In the genomic region with DNA sequence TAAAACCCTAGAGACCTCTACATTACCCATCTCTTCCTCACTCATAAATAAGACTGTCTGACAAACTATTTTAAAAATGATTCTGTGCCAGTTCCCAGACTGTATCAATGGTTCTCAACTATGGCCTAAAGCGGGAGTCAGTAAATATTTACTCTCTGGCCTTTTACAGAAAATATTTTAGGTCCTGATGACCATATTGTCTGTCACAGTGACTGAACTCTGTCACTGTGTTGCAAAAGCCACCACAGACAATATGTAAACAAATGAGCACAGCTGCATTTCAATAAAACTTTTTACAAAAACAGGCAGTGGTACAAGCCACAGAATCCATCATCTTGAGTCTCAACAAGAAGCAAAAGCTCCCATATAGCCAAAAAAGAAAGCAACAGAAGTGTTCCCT, we compare ENCODE assay signal across 21 cellular contexts. TPM values are rescaled to one million over a fixed set of nuclear protein-coding genes. Genes with fewer than 3 reads are reported as not detected.
DNase-seq lines count a peak whose midpoint lies in the region; ATAC-seq and TF ChIP-seq lines count a peak whose summit lies in the region.
"Had no signal": no experiment of that assay in that cellular context is flagged by ENCODE, and none has a peak within 500 bp of the region (broad histone marks: within the 10 kb centered on the region; RNA-seq: fewer than 3 reads in every experiment).

No MANE protein-coding gene starts in this region.

- WGBS in liver, result 33% methylated on average over 1 of the region's 1 CpG

- ATAC-seq in left cardiac atrium, result no peak
- ATAC-seq in GM23338, result no peak

- H3K9ac ChIP-seq in liver (ENCODE audit: low read depth in 1 of 2, low read length in 2 of 2), result peak overlapping the region in 1 of 2 donors; percentile 79

- DNase-seq in cardiac muscle cell (ENCODE audit: low read depth in 1 of 2, low spot score in 1 of 2), result no peak
- DNase-seq in left cardiac atrium, result no peak
- DNase-seq in chondrocyte (ENCODE audit: low spot score), result no peak
- no peak for DNase-seq in OCI-M1 (lab: John Stamatoyannopoulos, UW)
- DNase-seq in GM23338 (ENCODE audit: low spot score), result no peak
- DNase-seq in NOMO-1 treated with DMSO at 0.1 percent for 48 hours (lab: John Stamatoyannopoulos, UW; ENCODE audit: unreplicated experiment), result no peak
- DNase-seq: 8988T; AML-193; C1 segment of cervical spinal cord; CD8-positive, alpha-beta memory T cell; H9; KBM-7; NCI-H1105 treated with DMSO at 0.1 percent for 48 hours; NCI-H2029 treated with DMSO at 0.1 percent for 48 hours; NCI-H2171; NCI-H446; NCI-H526; PC-9; RPMI8226; SHP77 had no signal

- TF ChIP-seq CTCF in cardiac muscle cell (IDR thresholded peaks at IDR 0.05; ENCODE audit: low read depth, low read length) (no peak), chondrocyte (IDR thresholded peaks at IDR 0.05) (no peak), liver (IDR thresholded peaks at IDR 0.05; ENCODE audit: low read depth, low read length, missing input control) (no peak), GM23338 (conservative IDR thresholded peaks at IDR 0.05; ENCODE audit: low read depth in 2 of 2) (no peak)

- H3K4me3 ChIP-seq in cardiac muscle cell, result no peak overlapping the region
- H3K4me3 ChIP-seq in liver (ENCODE audit: low read depth in 1 of 3, low read length in 3 of 3), result no peak overlapping the region
- no peak overlapping the region for H3K4me3 ChIP-seq in GM23338
- H3K4me3 ChIP-seq: PC-9 had no signal

- no peaks in the 10 kb centered on the region for H3F3A ChIP-seq in GM23338 (replicated peaks; ENCODE audit: low read depth)

- peaks cover 41% of the 10 kb centered on the region for H3K36me3 ChIP-seq in cardiac muscle cell
- peaks cover 0 to 5% (median 2%) of the 10 kb centered on the region in 4 donors for H3K36me3 ChIP-seq in liver (ENCODE audit: control insufficient read depth in 4 of 4, insufficient read depth in 3 of 4, low read depth in 1 of 4, low read length in 3 of 4)
- peaks cover 21% of the 10 kb centered on the region for H3K36me3 ChIP-seq in GM23338 (ENCODE audit: insufficient read depth)

- H4K20me1 ChIP-seq in GM23338 (replicated peaks; ENCODE audit: insufficient read depth), result no peaks in the 10 kb centered on the region

- H3K4me1 Mint-ChIP-seq in chondrocyte (ENCODE audit: low read depth), result peaks cover 21% of the 10 kb centered on the region
- no peaks in the 10 kb centered on the region for H3K4me1 Mint-ChIP-seq in GM23338
- H3K4me1 Mint-ChIP-seq: CD8-positive, alpha-beta memory T cell; H9 had no signal

- no peaks in the 10 kb centered on the region for H3K27me3 ChIP-seq in cardiac muscle cell
- H3K27me3 ChIP-seq in liver (ENCODE audit: control insufficient read depth in 4 of 4, insufficient read depth in 4 of 4, low read length in 3 of 4), result no peaks in the 10 kb centered on the region
- H3K27me3 ChIP-seq in GM23338 (ENCODE audit: insufficient read depth), result no peaks in the 10 kb centered on the region

- H3K27ac Mint-ChIP-seq in chondrocyte (ENCODE audit: unreplicated experiment) (peak overlapping the region; percentile 17), GM23338 (no peak overlapping the region)
- H3K27ac Mint-ChIP-seq: CD8-positive, alpha-beta memory T cell; H9 had no signal

- no peak overlapping the region for H3K4me3 Mint-ChIP-seq in chondrocyte (ENCODE audit: unreplicated experiment)
- no peak overlapping the region for H3K4me3 Mint-ChIP-seq in GM23338
- H3K4me3 Mint-ChIP-seq: CD8-positive, alpha-beta memory T cell; H9 had no signal

- no peaks in the 10 kb centered on the region for H3K79me2 ChIP-seq in GM23338 (replicated peaks; ENCODE audit: insufficient read depth)

- H3K36me3 Mint-ChIP-seq in chondrocyte (ENCODE audit: low read depth), result peaks cover 53% of the 10 kb centered on the region
- H3K36me3 Mint-ChIP-seq in GM23338 (ENCODE audit: low read depth), result peaks cover 78% of the 10 kb centered on the region

- intact Hi-C loops in left cardiac atrium (cut with DNase I), result no loop called here

- H3K9me3 Mint-ChIP-seq in chondrocyte (ENCODE audit: low read depth) (peaks cover 20% of the 10 kb centered on the region), GM23338 (peaks cover 36% of the 10 kb centered on the region)

- no peak overlapping the region for H3K4me2 ChIP-seq in GM23338
- H3K4me2 ChIP-seq: PC-9 had no signal

- no peak overlapping the region for H2AFZ ChIP-seq in GM23338
- H2AFZ ChIP-seq: PC-9 had no signal

- H3K9me2 ChIP-seq in GM23338 (ENCODE audit: insufficient read depth), result no peaks in the 10 kb centered on the region

- H3K27ac ChIP-seq in cardiac muscle cell (peak overlapping the region; percentile 39), liver (ENCODE audit: low read depth in 1 of 2, low read length in 2 of 2) (peak overlapping the region; percentile 84 to 95), GM23338 (ENCODE audit: low read depth) (no peak overlapping the region)
- H3K27ac ChIP-seq: PC-9 had no signal

- H3K9me3 ChIP-seq in cardiac muscle cell (ENCODE audit: low read depth) (no peaks in the 10 kb centered on the region), liver (ENCODE audit: control insufficient read depth in 4 of 4, low read length in 3 of 4) (no peaks in the 10 kb centered on the region)

- H3K27me3 Mint-ChIP-seq in chondrocyte (ENCODE audit: low read depth) (no peaks in the 10 kb centered on the region), GM23338 (ENCODE audit: insufficient read depth, low read depth, poor library complexity) (peaks cover 1% of the 10 kb centered on the region)
- H3K27me3 Mint-ChIP-seq: CD8-positive, alpha-beta memory T cell had no signal

- TF ChIP-seq RAD21 in liver (IDR thresholded peaks at IDR 0.05), result peak; percentile 39 to 48

- H3K4me1 ChIP-seq in cardiac muscle cell (ENCODE audit: low read depth) (no peaks in the 10 kb centered on the region), liver (ENCODE audit: control insufficient read depth in 4 of 4, insufficient read depth in 4 of 4, low read length in 3 of 4) (peaks cover 2 to 26% (median 12%) of the 10 kb centered on the region in 4 donors), GM23338 (ENCODE audit: insufficient read depth) (no peaks in the 10 kb centered on the region)

TF ChIP-seq in liver, 16 proteins besides CTCF, POLR2A, EP300 and RAD21 (continues in another document):
- TF ChIP-seq RXRA (IDR thresholded peaks at IDR 0.05) (peak; percentile 81 to 85), HNF4A (conservative IDR thresholded peaks at IDR 0.05) (peak; percentile 85 to 92)
- TF ChIP-seq, protein P1, sequence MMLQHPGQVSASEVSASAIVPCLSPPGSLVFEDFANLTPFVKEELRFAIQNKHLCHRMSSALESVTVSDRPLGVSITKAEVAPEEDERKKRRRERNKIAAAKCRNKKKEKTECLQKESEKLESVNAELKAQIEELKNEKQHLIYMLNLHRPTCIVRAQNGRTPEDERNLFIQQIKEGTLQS (IDR thresholded peaks at IDR 0.05), result peak; percentile 69
- TF ChIP-seq, protein P2, sequence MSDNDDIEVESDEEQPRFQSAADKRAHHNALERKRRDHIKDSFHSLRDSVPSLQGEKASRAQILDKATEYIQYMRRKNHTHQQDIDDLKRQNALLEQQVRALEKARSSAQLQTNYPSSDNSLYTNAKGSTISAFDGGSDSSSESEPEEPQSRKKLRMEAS (IDR thresholded peaks at IDR 0.05), result peak; percentile 59

TF ChIP-seq in GM23338, 12 proteins besides CTCF, POLR2A, EP300 and RAD21 (continues in another document):
- TF ChIP-seq JUNB (IDR thresholded peaks at IDR 0.05; ENCODE audit: unreplicated experiment) (no peak), ZNF331 (CRISPR knock-in tag; IDR thresholded peaks at IDR 0.05; ENCODE audit: low read depth) (no peak)
- TF ChIP-seq, protein P3, sequence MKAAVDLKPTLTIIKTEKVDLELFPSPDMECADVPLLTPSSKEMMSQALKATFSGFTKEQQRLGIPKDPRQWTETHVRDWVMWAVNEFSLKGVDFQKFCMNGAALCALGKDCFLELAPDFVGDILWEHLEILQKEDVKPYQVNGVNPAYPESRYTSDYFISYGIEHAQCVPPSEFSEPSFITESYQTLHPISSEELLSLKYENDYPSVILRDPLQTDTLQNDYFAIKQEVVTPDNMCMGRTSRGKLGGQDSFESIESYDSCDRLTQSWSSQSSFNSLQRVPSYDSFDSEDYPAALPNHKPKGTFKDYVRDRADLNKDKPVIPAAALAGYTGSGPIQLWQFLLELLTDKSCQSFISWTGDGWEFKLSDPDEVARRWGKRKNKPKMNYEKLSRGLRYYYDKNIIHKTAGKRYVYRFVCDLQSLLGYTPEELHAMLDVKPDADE (IDR thresholded peaks at IDR 0.05), result no peak

RNA-seq across cellular contexts. Expression of a gene that starts 45.4 kb away (rescaled TPM):
- total RNA-seq in cardiac muscle cell (82.1 and 84.5 TPM in 2 replicates), left cardiac atrium (10 to 100 TPM; 35.7 to 39.0 TPM), chondrocyte (208 to 249 TPM (median 212 TPM) in 3 replicates), liver (10 to 100 TPM; 27.2 to 57.0 TPM)
- polyA plus RNA-seq in cardiac muscle cell (93.7 and 108 TPM in 2 replicates), liver (10 to 100 TPM; 18.6 to 21.4 TPM), GM23338 (2016; fragmentation: Nextera tagmentation; extraction: Ambion mirVana) (19.3 and 26.7 TPM in 2 replicates)
- total RNA-seq in GM23338 (2014; rRNA removed; shearing (Covaris generic)), result 30.5 and 31.7 TPM in 2 replicates
- polyA plus RNA-seq: CD8-positive, alpha-beta memory T cell had no signal
